In genomic region chr15:64751464-64751863, GRCh38 we compare ENCODE assay signal across 18 cellular contexts. TPM values are rescaled to one million over a fixed set of nuclear protein-coding genes. Genes with fewer than 3 reads are reported as not detected.
DNase-seq lines count a peak whose midpoint lies in the region; ATAC-seq and TF ChIP-seq lines count a peak whose summit lies in the region.
"Had no signal": no experiment of that assay in that cellular context is flagged by ENCODE, and none has a peak within 500 bp of the region (broad histone marks: within the 10 kb centered on the region; RNA-seq: fewer than 3 reads in every experiment).

No MANE protein-coding gene starts in this region.

- no peaks in the 10 kb centered on the region for H3K36me3 Mint-ChIP-seq in T-cell
- no peaks in the 10 kb centered on the region for H3K36me3 Mint-ChIP-seq in CD8-positive, alpha-beta T cell

- H4K20me1 ChIP-seq in osteoblast (ENCODE audit: insufficient read depth, low read length): no peaks in the 10 kb centered on the region

- TF ChIP-seq POLR2A in gastroesophageal sphincter (IDR thresholded peaks at IDR 0.05): no peak

- H3K9me3 ChIP-seq in right cardiac atrium (ENCODE audit: control insufficient read depth, low read length): no peaks in the 10 kb centered on the region
- no peaks in the 10 kb centered on the region for H3K9me3 ChIP-seq in gastroesophageal sphincter
- H3K9me3 ChIP-seq in osteoblast (ENCODE audit: low read depth, low read length): no peaks in the 10 kb centered on the region
- H3K9me3 ChIP-seq in CD8-positive, alpha-beta T cell (ENCODE audit: low read length): no peaks in the 10 kb centered on the region

- POLR2A ChIA-PET in T-cell (lab: Charles Lee): no interaction called here
- POLR2A ChIA-PET in CD8-positive, alpha-beta T cell (lab: Charles Lee): no interaction called here

- no peak overlapping the region for H3K4me3 ChIP-seq in right cardiac atrium (ENCODE audit: low read length)
- no peak overlapping the region for H3K4me3 ChIP-seq in gastroesophageal sphincter
- no peak overlapping the region for H3K4me3 ChIP-seq in osteoblast (ENCODE audit: insufficient read depth, low read length)
- H3K4me3 ChIP-seq in CD8-positive, alpha-beta T cell (ENCODE audit: low read depth, low read length): no peak overlapping the region

- intact Hi-C loops in right cardiac atrium (cut with DNase I) (no loop called here), Right ventricle myocardium inferior (cut with DNase I) (no loop called here)
- intact Hi-C loops in CD8-positive, alpha-beta T cell (cut with DNase I, micrococcal nuclease): no loop called here

- CTCF ChIA-PET in T-cell (lab: Charles Lee): interaction anchor here in 1 of 2 donors (0.6 kb wide), 1 partner anchor 458 kb away, joined by 3 read pairs; no protein-coding TSS in a partner anchor
- CTCF ChIA-PET in CD8-positive, alpha-beta T cell (lab: Charles Lee): no interaction called here

- peaks cover 5 to 19% of the 10 kb centered on the region in 2 donors for H3K27me3 Mint-ChIP-seq in T-cell
- H3K27me3 Mint-ChIP-seq in CD8-positive, alpha-beta T cell (ENCODE audit: low read depth): peaks cover 12% of the 10 kb centered on the region

- H3K27me3 ChIP-seq in right cardiac atrium (ENCODE audit: control insufficient read depth, insufficient read depth) (no peaks in the 10 kb centered on the region), gastroesophageal sphincter (no peaks in the 10 kb centered on the region), osteoblast (ENCODE audit: insufficient read depth, low read length) (no peaks in the 10 kb centered on the region)
- H3K27me3 ChIP-seq in CD8-positive, alpha-beta T cell (ENCODE audit: insufficient read depth, low read length): no peaks in the 10 kb centered on the region

- DNase-seq in right cardiac atrium (no peak), Right ventricle myocardium inferior (ENCODE audit: missing footprints) (no peak), osteoblast (ENCODE audit: insufficient read length, low spot score, missing footprints) (peak; percentile 36), T-cell (no peak), caudate nucleus (lab: John Stamatoyannopoulos, UW) (no peak)
- DNase-seq in CD8-positive, alpha-beta T cell: no peak
- DNase-seq: 8988T, C1 segment of cervical spinal cord, COR-L47, DMS153, MV-4-11, NCI-H1417 treated with DMSO at 0.1 percent for 48 hours, NCI-H2029 treated with DMSO at 0.1 percent for 48 hours, NCI-H510A, SIG-M5 had no signal

- H3K9me3 Mint-ChIP-seq in T-cell: no peaks in the 10 kb centered on the region
- H3K9me3 Mint-ChIP-seq in CD8-positive, alpha-beta T cell: no peaks in the 10 kb centered on the region

- ATAC-seq in right cardiac atrium (no peak), Right ventricle myocardium inferior (no peak), gastroesophageal sphincter (peak; percentile 22), T-cell (replicated peaks in 1 of 4) (no peak), GM19023 (IDR thresholded peaks at IDR 0.05; ENCODE audit: unreplicated experiment) (no peak)
- ATAC-seq in CD8-positive, alpha-beta T cell: no peak

- H3K4me2 ChIP-seq in osteoblast (ENCODE audit: insufficient read depth, low read length): no peak overlapping the region

- H3K79me2 ChIP-seq in osteoblast (ENCODE audit: insufficient read depth, low read length): no peaks in the 10 kb centered on the region

- H2AFZ ChIP-seq in osteoblast (ENCODE audit: low read length): no peak overlapping the region

- no peak for TF ChIP-seq EP300 in gastroesophageal sphincter (IDR thresholded peaks at IDR 0.05)

- no peaks in the 10 kb centered on the region for H3K4me1 Mint-ChIP-seq in T-cell
- no peaks in the 10 kb centered on the region for H3K4me1 Mint-ChIP-seq in CD8-positive, alpha-beta T cell (ENCODE audit: low read depth)

- H3K27ac ChIP-seq in right cardiac atrium (ENCODE audit: low read length) (peak overlapping the region; percentile 29), gastroesophageal sphincter (peak overlapping the region; percentile 68 to 88 (median 87)), osteoblast (ENCODE audit: low read depth, low read length) (no peak overlapping the region), caudate nucleus (ENCODE audit: low read depth, low read length) (no peak overlapping the region)
- no peak overlapping the region for H3K27ac ChIP-seq in CD8-positive, alpha-beta T cell (ENCODE audit: low read depth, low read length)

- WGBS in right cardiac atrium: 82% methylated on average over 13 of the region's 13 CpGs
- 28 to 57% methylated on average over 4 of the region's 13 CpGs for WGBS in gastroesophageal sphincter (ENCODE audit: low coverage in 1 of 2), 2 donors

- H3K4me3 Mint-ChIP-seq in T-cell: no peak overlapping the region
- no peak overlapping the region for H3K4me3 Mint-ChIP-seq in CD8-positive, alpha-beta T cell

- TF ChIP-seq CTCF in gastroesophageal sphincter (IDR thresholded peaks at IDR 0.05) (peak in 2 of 4 experiments; percentile 8 to 29), osteoblast (IDR thresholded peaks at IDR 0.05; ENCODE audit: extremely low read depth, low read depth, low read length) (no peak)
- no peak for TF ChIP-seq CTCF in CD8-positive, alpha-beta T cell (IDR thresholded peaks at IDR 0.05)

- peaks cover 30% of the 10 kb centered on the region for H3K4me1 ChIP-seq in right cardiac atrium (ENCODE audit: control insufficient read depth, insufficient read depth, low read length)
- peaks cover 2 to 97% (median 36%) of the 10 kb centered on the region in 3 donors for H3K4me1 ChIP-seq in gastroesophageal sphincter
- peaks cover 18% of the 10 kb centered on the region for H3K4me1 ChIP-seq in osteoblast (ENCODE audit: insufficient read depth, low read length)
- no peaks in the 10 kb centered on the region for H3K4me1 ChIP-seq in CD8-positive, alpha-beta T cell (ENCODE audit: insufficient read depth, low read length)

- no peak overlapping the region for H3K27ac Mint-ChIP-seq in T-cell
- H3K27ac Mint-ChIP-seq in CD8-positive, alpha-beta T cell: no peak overlapping the region

- H3K36me3 ChIP-seq in gastroesophageal sphincter (peaks cover 0 to 11% of the 10 kb centered on the region in 2 donors), osteoblast (ENCODE audit: insufficient read depth, low read length) (no peaks in the 10 kb centered on the region)
- H3K36me3 ChIP-seq in CD8-positive, alpha-beta T cell (ENCODE audit: insufficient read depth, low read length): no peaks in the 10 kb centered on the region

RNA-seq across cellular contexts. Expression of gene RBPMS2, which starts 23.9 kb away (rescaled TPM):
- total RNA-seq in right cardiac atrium (100 to 1,000 TPM; 380 to 503 (median 388) TPM), Right ventricle myocardium inferior (255 TPM), gastroesophageal sphincter (10 to 100 TPM; 14.6 to 47.8 (median 33.9) TPM), osteoblast (0.29 TPM in 1 of 2 replicates, not detected in the other), T-cell (under 1 TPM in 3 of 5 donors, not detected in 2; 0.16 to 0.26 (median 0.20) TPM)
- polyA plus RNA-seq in right cardiac atrium: 392 TPM
- not detected for total RNA-seq in CD8-positive, alpha-beta T cell
- total RNA-seq: HT-29 had no signal

Comparison
In these comparisons a context has a peak if more than half of its experiments do, and no peak if none do; other contexts are left out.
1. H3K27ac ChIP-seq: peak in right cardiac atrium (single experiment) and gastroesophageal sphincter (4 of 4); none in osteoblast (single experiment), caudate nucleus (single experiment) and CD8-positive, alpha-beta T cell (single experiment).
2. RNA of gene RBPMS2, which starts 23.9 kb away (total RNA-seq): 380 to 503 TPM in right cardiac atrium, 255 TPM in Right ventricle myocardium inferior (single experiment) and 14.6 to 47.8 TPM in gastroesophageal sphincter; 0.16 to 0.26 TPM in T-cell, 0.29 TPM in osteoblast and not detected in CD8-positive, alpha-beta T cell; every median in the first group is over 10 times any median in the second.